Comparison of ENCODE assay signal across 14 cellular contexts in genomic region chr12:30756074-30756473, GRCh38. TPM values are rescaled to one million over a fixed set of nuclear protein-coding genes. Genes with fewer than 3 reads are reported as not detected.
A peak's percentile ranks its signal among the peaks of the same experiment; 100 is the strongest.
DNase-seq lines count a peak whose midpoint lies in the region; ATAC-seq and TF ChIP-seq lines count a peak whose summit lies in the region.
"Had no signal": no experiment of that assay in that cellular context is flagged by ENCODE, and none has a peak within 500 bp of the region (broad histone marks: within the 10 kb centered on the region; RNA-seq: fewer than 3 reads in every experiment).

No MANE protein-coding gene starts in this region.

- H3K36me3 ChIP-seq in heart left ventricle (no peaks in the 10 kb centered on the region), liver (ENCODE audit: control insufficient read depth in 4 of 4, insufficient read depth in 3 of 4, low read depth in 1 of 4, low read length in 3 of 4) (no peaks in the 10 kb centered on the region)

- peaks cover 7% of the 10 kb centered on the region for H3K36me3 Mint-ChIP-seq in type B pancreatic cell

- no peaks in the 10 kb centered on the region for H3K9me3 Mint-ChIP-seq in type B pancreatic cell

- H3K4me3 ChIP-seq in right cardiac atrium (ENCODE audit: low read length) (no peak overlapping the region), heart left ventricle (no peak overlapping the region), liver (ENCODE audit: low read depth in 1 of 3, low read length in 3 of 3) (peak overlapping the region in 1 of 3 donors; percentile 97)
- H3K4me3 ChIP-seq: mucosa of descending colon had no signal

- in situ Hi-C loops in SK-MEL-5 (cut with HindIII; ENCODE audit: low pct_unique_long_range_greater_than_20kb, low sequenced_read_pairs) (no loop called here), ACHN (cut with HindIII; ENCODE audit: low pct_ligation_motif_present, low pct_unique_long_range_greater_than_20kb, low sequenced_read_pairs) (no loop called here)

- H3K4me1 ChIP-seq in right cardiac atrium (ENCODE audit: control insufficient read depth, insufficient read depth, low read length) (peaks cover 2% of the 10 kb centered on the region), heart left ventricle (peaks cover 0 to 27% (median 13%) of the 10 kb centered on the region in 12 donors), liver (ENCODE audit: control insufficient read depth in 4 of 4, insufficient read depth in 4 of 4, low read length in 3 of 4) (peaks cover 2 to 21% (median 4%) of the 10 kb centered on the region in 4 donors)

- peak overlapping the region; percentile 97 for H3K4me3 Mint-ChIP-seq in type B pancreatic cell

- H3K27ac ChIP-seq in right cardiac atrium (ENCODE audit: low read length) (no peak overlapping the region), heart left ventricle (peak overlapping the region in 2 of 12 donors; percentile 89 to 93), liver (ENCODE audit: low read depth in 1 of 2, low read length in 2 of 2) (no peak overlapping the region)
- H3K27ac ChIP-seq: SK-N-MC had no signal

- peak; percentile 56 to 72 for TF ChIP-seq RAD21 in liver (IDR thresholded peaks at IDR 0.05)

- intact Hi-C loops in right cardiac atrium (cut with DNase I) (loop anchor here in 1 of 4 donors (5.0 kb wide), 1 partner anchor 41 kb away; no protein-coding TSS in a partner anchor), heart left ventricle (cut with DNase I) (loop anchor here in 5 of 10 donors (5.0 kb wide), 3 partner anchors 41 to 59 kb away; partner anchors contain the start of gene IPO8 (in 1 of the 5))

- H3K27me3 Mint-ChIP-seq in type B pancreatic cell, result peaks cover 4% of the 10 kb centered on the region
- H3K27me3 Mint-ChIP-seq: B cell had no signal

- peak overlapping the region; percentile 86 for H3K27ac Mint-ChIP-seq in type B pancreatic cell

- H3K9me3 ChIP-seq in right cardiac atrium (ENCODE audit: control insufficient read depth, low read length), result no peaks in the 10 kb centered on the region
- peaks cover 0 to 5% (median 0%) of the 10 kb centered on the region in 12 donors for H3K9me3 ChIP-seq in heart left ventricle
- H3K9me3 ChIP-seq in liver (ENCODE audit: control insufficient read depth in 4 of 4, low read length in 3 of 4), result no peaks in the 10 kb centered on the region
- H3K9me3 ChIP-seq: mucosa of descending colon had no signal

- TF ChIP-seq POLR2A in heart left ventricle (IDR thresholded peaks at IDR 0.05), result no peak

- TF ChIP-seq CTCF in heart left ventricle (IDR thresholded peaks at IDR 0.05) (no peak), liver (IDR thresholded peaks at IDR 0.05; ENCODE audit: low read depth, low read length, missing input control) (peak; percentile 29), type B pancreatic cell (conservative IDR thresholded peaks at IDR 0.05) (no peak)

- ATAC-seq in right cardiac atrium, result no peak
- no peak for ATAC-seq in heart left ventricle
- ATAC-seq in GM19328 (IDR thresholded peaks at IDR 0.05; ENCODE audit: unreplicated experiment), result no peak
- ATAC-seq: mucosa of descending colon had no signal

- 92% methylated on average over 10 of the region's 10 CpGs for WGBS in right cardiac atrium
- WGBS in heart left ventricle, 4 donors, result 91 to 95% (median 94%) methylated on average over 10 of the region's 10 CpGs
- WGBS in liver, result 66% methylated on average over 10 of the region's 10 CpGs

- DNase-seq in right cardiac atrium (peak in 2 of 3 donors; percentile 52 to 57), heart left ventricle (no peak), SK-MEL-5 (ENCODE audit: low read depth, low spot score) (peak; percentile 37), type B pancreatic cell (ENCODE audit: extremely low spot score, unreplicated experiment) (no peak), ACHN (no peak), dermis blood vessel endothelial cell (no peak)
- DNase-seq: NCI-H2107; stimulated activated CD4-positive, alpha-beta T cell treated with anti-CD3 and anti-CD28 coated beads, Interleukin-4, amount 100 ng/mL, for 4 hours; stimulated activated naive CD4-positive, alpha-beta T cell treated with Interleukin-2 at 50 U/mL for 16 hours had no signal

- H3K9ac ChIP-seq in liver (ENCODE audit: low read depth in 1 of 2, low read length in 2 of 2), result no peak overlapping the region

- H3K27me3 ChIP-seq in right cardiac atrium (ENCODE audit: control insufficient read depth, insufficient read depth) (no peaks in the 10 kb centered on the region), heart left ventricle (no peaks in the 10 kb centered on the region), liver (ENCODE audit: control insufficient read depth in 4 of 4, insufficient read depth in 4 of 4, low read length in 3 of 4) (no peaks in the 10 kb centered on the region)

- peaks cover 18% of the 10 kb centered on the region for H3K4me1 Mint-ChIP-seq in type B pancreatic cell (ENCODE audit: unreplicated experiment)

TF ChIP-seq in liver, 16 proteins besides CTCF, POLR2A, EP300 and RAD21:
- TF ChIP-seq RXRA (IDR thresholded peaks at IDR 0.05) (peak in 1 of 2 donors; percentile 41), SP1 (IDR thresholded peaks at IDR 0.05) (peak; percentile 22), FOXA2 (IDR thresholded peaks at IDR 0.05) (no peak)
TF ChIP-seq in liver: peak in this region for 2.

RNA-seq across cellular contexts. Expression of gene CAPRIN2, which starts 1.3 kb away (rescaled TPM):
- total RNA-seq in right cardiac atrium (10 to 100 TPM; 23.7 to 39.6 (median 30.5) TPM), heart left ventricle (10 to 100 TPM; 15.3 to 33.6 (median 30.4) TPM), liver (10 to 100 TPM; 13.5 to 14.8 TPM), type B pancreatic cell (ENCODE audit: low replicate concordance) (35.5 and 44.9 TPM in 2 replicates), dermis blood vessel endothelial cell (12.0 and 13.4 TPM in 2 replicates)
- polyA plus RNA-seq in right cardiac atrium (18.6 TPM), heart left ventricle (10 to 100 TPM in 1 of 2 donors, 1 to 10 TPM in 1; 9.9 to 13.9 TPM), liver (1 to 10 TPM; 4.6 to 5.3 TPM)
- total RNA-seq in SK-MEL-5 (2014; rRNA removed; shearing (Covaris generic)), result 15.6 and 22.2 TPM in 2 replicates
- 13.7 and 30.3 TPM in 2 replicates for polyA plus RNA-seq in SK-MEL-5 (2015; cell fraction: cytosol; rRNA removed)
- polyA plus RNA-seq in SK-MEL-5 (2015; cell fraction: nucleus; rRNA removed), result 154 and 265 TPM in 2 replicates

Comparison
In these comparisons a context has a peak if more than half of its experiments do, and no peak if none do; other contexts are left out.
1. DNase-seq: peak in right cardiac atrium (2 of 3) and SK-MEL-5 (single experiment); none in heart left ventricle (0 of 5), type B pancreatic cell (single experiment), ACHN (single experiment) and dermis blood vessel endothelial cell (single experiment).